ENCODE assay signal across 7 cellular contexts in the genomic region with DNA sequence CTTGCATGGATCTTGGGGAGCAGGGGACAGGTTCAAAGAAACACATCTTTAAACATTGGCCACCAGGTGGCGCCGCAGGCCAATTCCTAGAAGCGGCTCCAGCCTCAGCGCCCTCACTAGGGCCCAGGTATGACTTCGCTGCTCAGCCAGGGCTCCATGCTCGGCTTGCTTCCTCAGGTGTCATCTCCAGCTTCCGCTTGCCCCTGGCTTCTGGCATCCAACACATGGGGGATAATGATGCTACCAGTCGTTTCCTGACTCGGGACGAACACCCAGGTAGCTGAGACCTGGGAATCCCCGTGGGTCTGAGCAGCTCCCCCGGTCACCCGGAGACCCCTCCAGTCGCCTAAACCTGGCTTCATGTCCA. TPM values are rescaled to one million over a fixed set of nuclear protein-coding genes. Genes with fewer than 3 reads are reported as not detected.
DNase-seq lines count a peak whose midpoint lies in the region; ATAC-seq, FAIRE-seq and TF ChIP-seq lines count a peak whose summit lies in the region.

No MANE protein-coding gene starts in this region.

- peaks cover 41% of the 10 kb centered on the region for H3F3A ChIP-seq in neural progenitor cell (ENCODE audit: low read depth)

- H3K4me1 Mint-ChIP-seq in activated T-cell treated with anti-CD3 and anti-CD28 coated beads, Interleukin-2, amount 50 U/mL, for 72 hours (ENCODE audit: low read depth) = peaks cover 8% of the 10 kb centered on the region
- peaks cover 36% of the 10 kb centered on the region for H3K4me1 Mint-ChIP-seq in neural progenitor cell

- H3K4me3 Mint-ChIP-seq in activated T-cell treated with anti-CD3 and anti-CD28 coated beads, Interleukin-2, amount 50 U/mL, for 72 hours = no peak overlapping the region
- peak overlapping the region; percentile 73 for H3K4me3 Mint-ChIP-seq in neural progenitor cell

- H3K27me3 ChIP-seq in KMS-11 (ENCODE audit: insufficient read depth, low read depth) = no peaks in the 10 kb centered on the region
- no peaks in the 10 kb centered on the region for H3K27me3 ChIP-seq in neural progenitor cell

- no peak for TF ChIP-seq POLR2A in GM12891 (IDR thresholded peaks at IDR 0.05; ENCODE audit: low read depth, low read length)

- ATAC-seq in activated T-cell treated with anti-CD3 and anti-CD28 coated beads, Interleukin-2, amount 50 U/mL, for 72 hours (replicated peaks in 1 of 2) = peak; percentile 95 to 98

- H3K9ac ChIP-seq in KMS-11 (no peak overlapping the region), neural progenitor cell (no peak overlapping the region)

- DNase-seq in GM12891 (ENCODE audit: insufficient read length, low spot score) (peak; percentile 78), RKO (ENCODE audit: low spot score) (peak; percentile 77), fibroblast of mammary gland (ENCODE audit: low read depth) (peak; percentile 78), neural progenitor cell (ENCODE audit: low spot score) (peak; percentile 92), substantia nigra (lab: John Stamatoyannopoulos, UW) (peak in 46 of 49 donors; percentile 13 to 89 (median 69))
- DNase-seq in activated T-cell treated with anti-CD3 and anti-CD28 coated beads, Interleukin-2, amount 50 U/mL, for 72 hours = peak; percentile 88 to 91

- no peaks in the 10 kb centered on the region for H3K36me3 Mint-ChIP-seq in activated T-cell treated with anti-CD3 and anti-CD28 coated beads, Interleukin-2, amount 50 U/mL, for 72 hours (ENCODE audit: insufficient read depth in 2 of 2)
- peaks cover 24% of the 10 kb centered on the region for H3K36me3 Mint-ChIP-seq in neural progenitor cell

- H2AFZ ChIP-seq in KMS-11 (ENCODE audit: low read depth) (peak overlapping the region; percentile 35; the same call in 1 of the 2 replicates), neural progenitor cell (replicated peaks) (no peak overlapping the region)

- H3K4me1 ChIP-seq in KMS-11 (ENCODE audit: low read depth, poor library complexity, severe bottlenecking) (peaks cover 48% of the 10 kb centered on the region), neural progenitor cell (peaks cover 14% of the 10 kb centered on the region)

- no peaks in the 10 kb centered on the region for H3K9me3 ChIP-seq in neural progenitor cell (ENCODE audit: low read depth)

- H3K36me3 ChIP-seq in KMS-11 (ENCODE audit: insufficient read depth) (no peaks in the 10 kb centered on the region), neural progenitor cell (peaks cover 6% of the 10 kb centered on the region)

- H3K27ac ChIP-seq in KMS-11 (no peak overlapping the region), neural progenitor cell (no peak overlapping the region), substantia nigra (ENCODE audit: low read depth, low read length, poor library complexity, severe bottlenecking) (no peak overlapping the region)

- peaks cover 45% of the 10 kb centered on the region for H3K27me3 Mint-ChIP-seq in activated T-cell treated with anti-CD3 and anti-CD28 coated beads, Interleukin-2, amount 50 U/mL, for 72 hours (ENCODE audit: low read depth)
- H3K27me3 Mint-ChIP-seq in neural progenitor cell (ENCODE audit: insufficient read depth, low read depth) = peaks cover 7% of the 10 kb centered on the region

- no peaks in the 10 kb centered on the region for H4K20me1 ChIP-seq in KMS-11 (ENCODE audit: insufficient read depth)
- peaks cover 100% of the 10 kb centered on the region for H4K20me1 ChIP-seq in neural progenitor cell (ENCODE audit: low read depth)

- no peaks in the 10 kb centered on the region for H3K9me3 Mint-ChIP-seq in activated T-cell treated with anti-CD3 and anti-CD28 coated beads, Interleukin-2, amount 50 U/mL, for 72 hours
- H3K9me3 Mint-ChIP-seq in neural progenitor cell = no peaks in the 10 kb centered on the region

- no peak overlapping the region for H3K27ac Mint-ChIP-seq in activated T-cell treated with anti-CD3 and anti-CD28 coated beads, Interleukin-2, amount 50 U/mL, for 72 hours
- peak overlapping the region; percentile 35 for H3K27ac Mint-ChIP-seq in neural progenitor cell

- H3K4me3 ChIP-seq in KMS-11 (IDR thresholded peaks at IDR 0.05; ENCODE audit: insufficient read depth, low read depth, low read length) = no peak overlapping the region
- H3K4me3 ChIP-seq in fibroblast of mammary gland (ENCODE audit: control insufficient read depth, low read depth, low read length) = no peak overlapping the region
- no peak overlapping the region for H3K4me3 ChIP-seq in neural progenitor cell

- FAIRE-seq in GM12891 (lab: Jason Lieb, UNC) = peak; percentile 80

- TF ChIP-seq CTCF in KMS-11 (conservative IDR thresholded peaks at IDR 0.05; ENCODE audit: low read depth, low read length) (peak; percentile 100), fibroblast of mammary gland (conservative IDR thresholded peaks at IDR 0.05; ENCODE audit: control insufficient read depth, insufficient read depth, low read depth, low read length) (peak; percentile 71), neural progenitor cell (IDR thresholded peaks at IDR 0.05) (peak; percentile 87)

- H3K79me2 ChIP-seq in KMS-11 (ENCODE audit: insufficient read depth, low read depth) = no peaks in the 10 kb centered on the region
- H3K79me2 ChIP-seq in neural progenitor cell (ENCODE audit: low read depth) = peaks cover 94% of the 10 kb centered on the region

- H3K4me2 ChIP-seq in KMS-11 = peak overlapping the region; percentile 21; the same call in 1 of the 2 replicates
- H3K4me2 ChIP-seq in neural progenitor cell = no peak overlapping the region

TF ChIP-seq in GM12891, 5 proteins besides CTCF, POLR2A, EP300 and RAD21:
- no peak for TF ChIP-seq POLR2AphosphoS5 (IDR thresholded peaks at IDR 0.05; ENCODE audit: low read depth, low read length)
- no peak for TF ChIP-seq POU2F2 (IDR thresholded peaks at IDR 0.05; ENCODE audit: low read depth, low read length)
- no peak for TF ChIP-seq PAX5 (IDR thresholded peaks at IDR 0.05; ENCODE audit: insufficient read depth, low read length, severe bottlenecking)
- no peak for TF ChIP-seq TAF1 (IDR thresholded peaks at IDR 0.05; ENCODE audit: low read depth, low read length)
- TF ChIP-seq SPI1 (IDR thresholded peaks at IDR 0.05; ENCODE audit: low read depth, low read length) = no peak

RNA-seq across cellular contexts. Expression of gene MEX3A, which starts 8.5 kb away (rescaled TPM):
- 0.56 TPM for polyA plus RNA-seq in GM12891 (2012; ENCODE audit: low read depth, missing spikeins)
- under 1 TPM; 0.31 to 0.97 TPM for total RNA-seq in activated T-cell treated with anti-CD3 and anti-CD28 coated beads, Interleukin-2, amount 50 U/mL, for 72 hours
- total RNA-seq in neural progenitor cell (ENCODE audit: low replicate concordance) = 32.2 and 62.6 TPM in 2 replicates

RNA-seq across cellular contexts. Expression of gene LMNA, which starts 23.7 kb away (rescaled TPM):
- 70.7 TPM for polyA plus RNA-seq in GM12891 (2012; ENCODE audit: low read depth, missing spikeins)
- 100 to 1,000 TPM; 125 to 159 TPM for total RNA-seq in activated T-cell treated with anti-CD3 and anti-CD28 coated beads, Interleukin-2, amount 50 U/mL, for 72 hours
- total RNA-seq in neural progenitor cell (ENCODE audit: low replicate concordance) = 20.5 and 35.8 TPM in 2 replicates

RNA-seq across cellular contexts. Expression of gene RAB25, which starts 29.8 kb away (rescaled TPM):
- polyA plus RNA-seq in GM12891 (2012; ENCODE audit: low read depth, missing spikeins) = 0.09 TPM
- total RNA-seq in activated T-cell treated with anti-CD3 and anti-CD28 coated beads, Interleukin-2, amount 50 U/mL, for 72 hours = under 1 TPM; 0.53 to 0.95 TPM
- 2.4 and 7.7 TPM in 2 replicates for total RNA-seq in neural progenitor cell (ENCODE audit: low replicate concordance)

RNA-seq across cellular contexts. Expression of gene LAMTOR2, which starts 36.2 kb away (rescaled TPM):
- polyA plus RNA-seq in GM12891 (2012; ENCODE audit: low read depth, missing spikeins) = 81.3 TPM
- 10 to 100 TPM; 58.7 to 61.8 TPM for total RNA-seq in activated T-cell treated with anti-CD3 and anti-CD28 coated beads, Interleukin-2, amount 50 U/mL, for 72 hours
- 29.4 and 50.6 TPM in 2 replicates for total RNA-seq in neural progenitor cell (ENCODE audit: low replicate concordance)

RNA-seq across cellular contexts. Expression of gene UBQLN4, which starts 37.2 kb away (rescaled TPM):
- 16.5 TPM for polyA plus RNA-seq in GM12891 (2012; ENCODE audit: low read depth, missing spikeins)
- 10 to 100 TPM; 31.4 to 42.6 TPM for total RNA-seq in activated T-cell treated with anti-CD3 and anti-CD28 coated beads, Interleukin-2, amount 50 U/mL, for 72 hours
- 43.7 and 64.9 TPM in 2 replicates for total RNA-seq in neural progenitor cell (ENCODE audit: low replicate concordance)

Comparison
In these comparisons a context has a peak if more than half of its experiments do, and no peak if none do; other contexts are left out.
1. RNA of gene MEX3A, which starts 8.5 kb away (total RNA-seq): 32.2 to 62.6 TPM in neural progenitor cell; 0.31 to 0.97 TPM in activated T-cell treated with anti-CD3 and anti-CD28 coated beads, Interleukin-2, amount 50 U/mL, for 72 hours; every median in the first group is over 10 times any median in the second.
2. Peak in every context shown above with its lines, with median percentiles within 50 percentile points of each other: DNase-seq and CTCF ChIP-seq.